ENCODE assay signal across 2 cellular contexts in genomic region chr9:95770653-95771131, GRCh38.
TF ChIP-seq lines count a peak whose summit lies in the region.

No MANE protein-coding gene starts in this region.

TF ChIP-seq in SK-N-SH treated with all-trans-retinoic acid at 6 μM for 48 hours, 23 proteins besides CTCF, POLR2A, EP300 and RAD21:
- no peak for TF ChIP-seq PATZ1 (CRISPR knock-in tag; IDR thresholded peaks at IDR 0.05; ENCODE audit: borderline replicate concordance)

TF ChIP-seq in WTC11, 78 proteins besides CTCF, POLR2A, EP300 and RAD21:
- TF ChIP-seq AFF4 (CRISPR knock-in tag; IDR thresholded peaks at IDR 0.05; ENCODE audit: borderline replicate concordance) (no peak), JUN (CRISPR knock-in tag; IDR thresholded peaks at IDR 0.05) (no peak), MAX (CRISPR knock-in tag; IDR thresholded peaks at IDR 0.05) (no peak), ZNF423 (CRISPR knock-in tag; IDR thresholded peaks at IDR 0.05) (peak; percentile 81; the same call in 1 of the 2 replicates), FOXP1 (CRISPR knock-in tag; IDR thresholded peaks at IDR 0.05; ENCODE audit: borderline replicate concordance) (no peak), IRF1 (CRISPR knock-in tag; IDR thresholded peaks at IDR 0.05) (no peak), HMGA2 (CRISPR knock-in tag; IDR thresholded peaks at IDR 0.05) (no peak), ZNF138 (CRISPR knock-in tag; conservative IDR thresholded peaks at IDR 0.05) (no peak), ATF2 (CRISPR knock-in tag; IDR thresholded peaks at IDR 0.05; ENCODE audit: borderline replicate concordance, low read depth) (no peak), ZNF281 (CRISPR knock-in tag; IDR thresholded peaks at IDR 0.05) (no peak), SOX15 (CRISPR knock-in tag; IDR thresholded peaks at IDR 0.05) (no peak), E2F1 (CRISPR knock-in tag; IDR thresholded peaks at IDR 0.05) (no peak), ETV6 (CRISPR knock-in tag; IDR thresholded peaks at IDR 0.05) (0 out of 2 replicates have a peak, but pooled peaks have one; percentile 17), ZNF396 (CRISPR knock-in tag; IDR thresholded peaks at IDR 0.05; ENCODE audit: borderline replicate concordance) (no peak), USF1 (CRISPR knock-in tag; IDR thresholded peaks at IDR 0.05) (no peak), CREB1 (CRISPR knock-in tag; IDR thresholded peaks at IDR 0.05) (no peak), ZNF416 (CRISPR knock-in tag; IDR thresholded peaks at IDR 0.05) (peak; percentile 98), TEAD1 (CRISPR knock-in tag; IDR thresholded peaks at IDR 0.05) (peak; percentile 39; the same call in 1 of the 2 replicates), HMGXB4 (CRISPR knock-in tag; IDR thresholded peaks at IDR 0.05) (no peak), ZNF219 (CRISPR knock-in tag; IDR thresholded peaks at IDR 0.05; ENCODE audit: borderline replicate concordance) (no peak), USF2 (CRISPR knock-in tag; IDR thresholded peaks at IDR 0.05) (no peak), ATF1 (CRISPR knock-in tag; IDR thresholded peaks at IDR 0.05) (no peak), CBFB (CRISPR knock-in tag; IDR thresholded peaks at IDR 0.05; ENCODE audit: low read depth) (no peak), TP53 (CRISPR knock-in tag; IDR thresholded peaks at IDR 0.05) (no peak), FOXK1 (CRISPR knock-in tag; IDR thresholded peaks at IDR 0.05) (no peak), SP1 (CRISPR knock-in tag; conservative IDR thresholded peaks at IDR 0.05) (no peak), AR (CRISPR knock-in tag; IDR thresholded peaks at IDR 0.05) (no peak), CDX4 (CRISPR knock-in tag; IDR thresholded peaks at IDR 0.05; ENCODE audit: borderline replicate concordance) (no peak), GTF2I (CRISPR knock-in tag; conservative IDR thresholded peaks at IDR 0.05) (no peak), MYBL2 (CRISPR knock-in tag; IDR thresholded peaks at IDR 0.05) (no peak), NFYB (CRISPR knock-in tag; conservative IDR thresholded peaks at IDR 0.05; ENCODE audit: low read depth) (no peak)
